In genomic region chr6:6545616-6546317, GRCh38 we compare ENCODE assay signal across 9 cellular contexts. TPM values are rescaled to one million over a fixed set of nuclear protein-coding genes. Genes with fewer than 3 reads are reported as not detected.
DNase-seq lines count a peak whose midpoint lies in the region; ATAC-seq and TF ChIP-seq lines count a peak whose summit lies in the region.
"Had no signal": no experiment of that assay in that cellular context is flagged by ENCODE, and none has a peak within 500 bp of the region (broad histone marks: within the 10 kb centered on the region; RNA-seq: fewer than 3 reads in every experiment).

No MANE protein-coding gene starts in this region.

- intact Hi-C loops in tibial artery (cut with DNase I; ENCODE audit: low total_unique reads) = loop anchor here (10.0 kb wide), 3 partner anchors 491 to 1401 kb away; no protein-coding TSS in a partner anchor
- intact Hi-C loops in activated CD4-positive, alpha-beta memory T cell treated with anti-CD3 and anti-CD28 coated beads for 36 hours (cut with micrococcal nuclease) = loop anchor here (5.0 to 10.0 kb wide), 4 partner anchors 231 to 1401 kb away; partner anchors contain the start of gene NRN1

- no peaks in the 10 kb centered on the region for H3K4me1 Mint-ChIP-seq in activated naive CD4-positive, alpha-beta T cell treated with anti-CD3 and anti-CD28 coated beads, Interleukin-2, amount 50 U/mL, for 24 hours
- peaks cover 3% of the 10 kb centered on the region for H3K4me1 Mint-ChIP-seq in activated CD4-positive, alpha-beta memory T cell treated with anti-CD3 and anti-CD28 coated beads for 36 hours (ENCODE audit: low read depth)

- H3K27ac ChIP-seq in RWPE2 (ENCODE audit: poor library complexity, severe bottlenecking) = no peak overlapping the region
- H3K27ac ChIP-seq in liver (ENCODE audit: low read depth in 1 of 2, low read length in 2 of 2) = no peak overlapping the region
- no peak overlapping the region for H3K27ac ChIP-seq in tibial artery

- H3K9me3 ChIP-seq in RWPE2 (ENCODE audit: severe bottlenecking) (no peaks in the 10 kb centered on the region), liver (ENCODE audit: control insufficient read depth in 4 of 4, low read length in 3 of 4) (no peaks in the 10 kb centered on the region), tibial artery (no peaks in the 10 kb centered on the region)

- no peak for TF ChIP-seq RAD21 in liver (IDR thresholded peaks at IDR 0.05)

- POLR2A ChIA-PET in activated CD4-positive, alpha-beta memory T cell treated with anti-CD3 and anti-CD28 coated beads for 36 hours (lab: Charles Lee) = no interaction called here

- H3K4me3 ChIP-seq in RWPE2 (ENCODE audit: severe bottlenecking) (peak overlapping the region; percentile 6), liver (ENCODE audit: low read depth in 1 of 3, low read length in 3 of 3) (peak overlapping the region in 2 of 3 donors; percentile 42 to 55), tibial artery (peak overlapping the region; percentile 39 to 57)

- H3K9ac ChIP-seq in liver (ENCODE audit: low read depth in 1 of 2, low read length in 2 of 2) = no peak overlapping the region

- no peak overlapping the region for H3K27ac Mint-ChIP-seq in activated naive CD4-positive, alpha-beta T cell treated with anti-CD3 and anti-CD28 coated beads, Interleukin-2, amount 50 U/mL, for 24 hours
- H3K27ac Mint-ChIP-seq in activated CD4-positive, alpha-beta memory T cell treated with anti-CD3 and anti-CD28 coated beads for 36 hours = no peak overlapping the region

- CTCF ChIA-PET in activated CD4-positive, alpha-beta memory T cell treated with anti-CD3 and anti-CD28 coated beads for 36 hours (lab: Charles Lee) = interaction anchor here (0.7 to 4.3 kb wide), 13 partner anchors 10 to 1075 kb away, joined by 3 to 48 read pairs (median 6); no protein-coding TSS in a partner anchor

- no peaks in the 10 kb centered on the region for H3K9me3 Mint-ChIP-seq in activated naive CD4-positive, alpha-beta T cell treated with anti-CD3 and anti-CD28 coated beads, Interleukin-2, amount 50 U/mL, for 24 hours
- H3K9me3 Mint-ChIP-seq in activated CD4-positive, alpha-beta memory T cell treated with anti-CD3 and anti-CD28 coated beads for 36 hours = no peaks in the 10 kb centered on the region

- peaks cover 22% of the 10 kb centered on the region for H3K27me3 ChIP-seq in RWPE2 (ENCODE audit: insufficient read depth, poor library complexity, severe bottlenecking)
- H3K27me3 ChIP-seq in liver (ENCODE audit: control insufficient read depth in 4 of 4, insufficient read depth in 4 of 4, low read length in 3 of 4) = peaks cover 0 to 18% (median 6%) of the 10 kb centered on the region in 4 donors
- peaks cover 0 to 20% of the 10 kb centered on the region in 2 donors for H3K27me3 ChIP-seq in tibial artery

- H3K4me1 ChIP-seq in RWPE2 (ENCODE audit: insufficient read depth, poor library complexity, severe bottlenecking) (no peaks in the 10 kb centered on the region), liver (ENCODE audit: control insufficient read depth in 4 of 4, insufficient read depth in 4 of 4, low read length in 3 of 4) (peaks cover 4 to 14% (median 11%) of the 10 kb centered on the region in 4 donors), tibial artery (peaks cover 4 to 12% (median 9%) of the 10 kb centered on the region in 4 donors)

- no peak; the same call in 2 of the 3 replicates for ATAC-seq in RWPE2 (ENCODE audit: low read depth)
- ATAC-seq in HG03159 (IDR thresholded peaks at IDR 0.05; ENCODE audit: unreplicated experiment) = no peak

- H3K27me3 Mint-ChIP-seq in activated naive CD4-positive, alpha-beta T cell treated with anti-CD3 and anti-CD28 coated beads, Interleukin-2, amount 50 U/mL, for 24 hours = peaks cover 33% of the 10 kb centered on the region
- H3K27me3 Mint-ChIP-seq in activated CD4-positive, alpha-beta memory T cell treated with anti-CD3 and anti-CD28 coated beads for 36 hours = peaks cover 50% of the 10 kb centered on the region

- no peaks in the 10 kb centered on the region for H3K36me3 ChIP-seq in RWPE2 (ENCODE audit: low read depth)
- no peaks in the 10 kb centered on the region for H3K36me3 ChIP-seq in liver (ENCODE audit: control insufficient read depth in 4 of 4, insufficient read depth in 3 of 4, low read depth in 1 of 4, low read length in 3 of 4)
- H3K36me3 ChIP-seq in tibial artery = no peaks in the 10 kb centered on the region

- 39% methylated on average over 27 of the region's 27 CpGs for WGBS in liver

- no peak for TF ChIP-seq CTCF in RWPE2 (IDR thresholded peaks at IDR 0.05; ENCODE audit: poor library complexity, severe bottlenecking)
- no peak for TF ChIP-seq CTCF in liver (IDR thresholded peaks at IDR 0.05; ENCODE audit: low read depth, low read length, missing input control)
- TF ChIP-seq CTCF in tibial artery (IDR thresholded peaks at IDR 0.05) = no peak

- H3K36me3 Mint-ChIP-seq in activated naive CD4-positive, alpha-beta T cell treated with anti-CD3 and anti-CD28 coated beads, Interleukin-2, amount 50 U/mL, for 24 hours = no peaks in the 10 kb centered on the region
- no peaks in the 10 kb centered on the region for H3K36me3 Mint-ChIP-seq in activated CD4-positive, alpha-beta memory T cell treated with anti-CD3 and anti-CD28 coated beads for 36 hours

- peak overlapping the region; percentile 20 for H3K4me3 Mint-ChIP-seq in activated naive CD4-positive, alpha-beta T cell treated with anti-CD3 and anti-CD28 coated beads, Interleukin-2, amount 50 U/mL, for 24 hours
- H3K4me3 Mint-ChIP-seq in activated CD4-positive, alpha-beta memory T cell treated with anti-CD3 and anti-CD28 coated beads for 36 hours = no peak overlapping the region

- no peak for DNase-seq in activated naive CD4-positive, alpha-beta T cell treated with anti-CD3 and anti-CD28 coated beads, Interleukin-2, amount 50 U/mL, for 16 hours
- DNase-seq in RWPE2 (ENCODE audit: low spot score) = no peak
- no peak for DNase-seq in tibial artery
- DNase-seq in activated CD4-positive, alpha-beta memory T cell treated with anti-CD3 and anti-CD28 coated beads for 36 hours = no peak
- no peak for DNase-seq in NOMO-1 treated with DMSO at 0.1 percent for 48 hours (lab: John Stamatoyannopoulos, UW; ENCODE audit: unreplicated experiment)

TF ChIP-seq in liver, 16 proteins besides CTCF, POLR2A, EP300 and RAD21:
- no peak for TF ChIP-seq ATF3 (IDR thresholded peaks at IDR 0.05)
- no peak for TF ChIP-seq REST (IDR thresholded peaks at IDR 0.05)
- no peak for TF ChIP-seq NR2F2 (IDR thresholded peaks at IDR 0.05)
- TF ChIP-seq ZBTB33 (IDR thresholded peaks at IDR 0.05) = no peak
- TF ChIP-seq FOXA1 (IDR thresholded peaks at IDR 0.05) = no peak
- no peak for TF ChIP-seq GABPA (IDR thresholded peaks at IDR 0.05 in 1 of 2, conservative IDR thresholded peaks at IDR 0.05 in 1 of 2)
- TF ChIP-seq TAF1 (conservative IDR thresholded peaks at IDR 0.05) = no peak
- no peak for TF ChIP-seq FOXA2 (IDR thresholded peaks at IDR 0.05)
- TF ChIP-seq HNF4A (conservative IDR thresholded peaks at IDR 0.05) = no peak
- no peak for TF ChIP-seq JUND (IDR thresholded peaks at IDR 0.05)
- TF ChIP-seq MAX (IDR thresholded peaks at IDR 0.05) = no peak
- TF ChIP-seq RXRA (IDR thresholded peaks at IDR 0.05) = no peak
- no peak for TF ChIP-seq HNF4G (IDR thresholded peaks at IDR 0.05)
- no peak for TF ChIP-seq EGR1 (IDR thresholded peaks at IDR 0.05; ENCODE audit: low read depth in 2 of 2)

RNA-seq across cellular contexts. Expression of gene LY86, which starts 42.8 kb away (rescaled TPM):
- 1 to 10 TPM; 1.4 to 7.8 TPM for total RNA-seq in liver
- polyA plus RNA-seq in liver = 1 to 10 TPM; 2.3 to 5.0 TPM
- under 1 TPM; 0.24 to 0.64 TPM for total RNA-seq in activated CD4-positive, alpha-beta memory T cell treated with anti-CD3 and anti-CD28 coated beads for 36 hours
- total RNA-seq: RPMI7951 had no signal
